Comparison of ENCODE assay signal across 8 cellular contexts in the genomic region with DNA sequence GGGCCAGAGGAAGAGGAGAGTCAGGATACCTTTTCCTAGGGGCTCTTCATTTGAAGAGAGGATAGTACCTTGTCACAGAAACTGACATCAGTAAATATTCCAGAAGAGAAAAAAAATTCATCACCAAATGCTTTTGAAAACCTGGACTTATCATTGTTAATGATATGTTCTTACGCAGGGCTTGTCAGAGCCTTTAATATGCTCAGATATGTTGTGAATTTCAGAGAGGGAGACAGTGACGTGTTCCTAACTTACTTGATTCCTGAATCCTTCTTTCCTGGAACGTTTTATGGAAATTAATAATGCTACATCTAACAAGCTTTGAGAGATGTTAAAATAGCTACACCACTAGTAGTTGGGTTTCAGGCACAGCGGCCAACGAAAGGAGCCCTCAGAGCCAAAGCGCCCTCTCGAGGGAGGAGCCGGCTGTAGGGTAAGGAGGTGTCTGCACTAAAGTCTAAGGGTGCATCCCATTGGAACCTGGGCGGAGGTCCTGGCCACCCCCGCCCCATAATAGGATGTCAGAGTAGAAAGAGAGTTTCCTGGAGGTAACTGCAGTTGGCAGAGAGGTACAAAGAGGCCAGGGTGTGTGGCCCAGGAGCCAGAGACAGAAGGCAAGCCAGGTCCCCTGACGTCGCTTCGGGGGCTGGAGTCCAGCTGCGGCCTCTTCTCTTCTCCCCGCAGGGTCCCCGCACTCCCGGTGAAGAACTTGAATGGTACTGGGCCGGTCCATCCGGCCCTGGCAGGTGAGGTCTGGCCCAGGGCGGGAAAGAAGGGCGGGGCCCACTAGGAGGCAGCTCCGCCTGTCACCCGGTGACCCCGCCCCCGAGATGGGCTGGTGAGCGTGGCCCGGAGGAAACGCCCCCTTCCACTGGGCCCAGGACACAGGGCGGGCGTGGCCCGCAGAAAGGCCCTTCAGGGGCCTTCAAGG. TPM values are rescaled to one million over a fixed set of nuclear protein-coding genes. Genes with fewer than 3 reads are reported as not detected.
DNase-seq lines count a peak whose midpoint lies in the region; ATAC-seq and TF ChIP-seq lines count a peak whose summit lies in the region.

No MANE protein-coding gene starts in this region.

- no peak overlapping the region for H2AK5ac ChIP-seq in neuronal stem cell (ENCODE audit: low read depth, low read length)

- H3K4me2 ChIP-seq in neuronal stem cell (ENCODE audit: insufficient read depth, low read length, poor library complexity, severe bottlenecking), result peak overlapping the region; percentile 78

- no peak overlapping the region for H3K27ac ChIP-seq in neuronal stem cell (replicated peaks; ENCODE audit: low read length)

- H3K79me1 ChIP-seq in neuronal stem cell (ENCODE audit: low read depth, low read length), result peaks cover 2% of the 10 kb centered on the region

- H3K4me3 ChIP-seq in GM12865 (ENCODE audit: low read depth, low read length) (no peak overlapping the region), MG63 (no peak overlapping the region), epithelial cell of proximal tubule (ENCODE audit: low read depth, low read length) (no peak overlapping the region), neuronal stem cell (ENCODE audit: low read length in 2 of 2) (no peak overlapping the region)

- peaks cover 3 to 7% of the 10 kb centered on the region in 2 donors for H3K4me1 ChIP-seq in neuronal stem cell (ENCODE audit: control insufficient read depth in 2 of 2, insufficient read depth in 1 of 2, low read depth in 1 of 2, low read length in 2 of 2)

- H2BK5ac ChIP-seq in neuronal stem cell (ENCODE audit: low read length), result no peak overlapping the region

- no peak overlapping the region for H4K91ac ChIP-seq in neuronal stem cell (ENCODE audit: low read depth, low read length, poor library complexity)

- peak; percentile 43 for DNase-seq in GM12865 (ENCODE audit: low read depth)
- DNase-seq in MG63, result peak; percentile 36
- no peak for DNase-seq in epithelial cell of proximal tubule (ENCODE audit: low read depth)
- peak; percentile 24 for DNase-seq in neuronal stem cell (ENCODE audit: low spot score)
- no peak for DNase-seq in NCI-H748 (lab: John Stamatoyannopoulos, UW; ENCODE audit: unreplicated experiment)
- DNase-seq in glomerular visceral epithelial cell (ENCODE audit: extremely low spot score), result no peak
- no peak for DNase-seq in SKM-1 (lab: John Stamatoyannopoulos, UW; ENCODE audit: unreplicated experiment)

- H2AFZ ChIP-seq in neuronal stem cell (ENCODE audit: low read length), result no peak overlapping the region

- no peak overlapping the region for H2BK15ac ChIP-seq in neuronal stem cell (ENCODE audit: low read length)

- H4K8ac ChIP-seq in neuronal stem cell (ENCODE audit: low read depth, low read length), result no peak overlapping the region

- H2BK120ac ChIP-seq in neuronal stem cell (ENCODE audit: low read depth, low read length), result no peak overlapping the region

- H3K18ac ChIP-seq in neuronal stem cell (ENCODE audit: low read length), result no peak overlapping the region

- no peaks in the 10 kb centered on the region for H3K36me3 ChIP-seq in MG63
- H3K36me3 ChIP-seq in neuronal stem cell (replicated peaks in 1 of 2; ENCODE audit: control insufficient read depth in 2 of 2, insufficient read depth in 2 of 2, low read length in 2 of 2), result no peaks in the 10 kb centered on the region

- no peak for ATAC-seq in GM18868 (IDR thresholded peaks at IDR 0.05; ENCODE audit: unreplicated experiment)

- peak; percentile 32 for TF ChIP-seq CTCF in GM12865 (IDR thresholded peaks at IDR 0.05; ENCODE audit: insufficient read depth, low read depth, low read length, missing control alignments)
- TF ChIP-seq CTCF in epithelial cell of proximal tubule (conservative IDR thresholded peaks at IDR 0.05; ENCODE audit: low read depth, low read length), result peak; percentile 40

- H3K9ac ChIP-seq in neuronal stem cell (ENCODE audit: low read depth, low read length, poor library complexity), result no peak overlapping the region

- no peak overlapping the region for H2BK12ac ChIP-seq in neuronal stem cell (ENCODE audit: low read length)

- H3K4ac ChIP-seq in neuronal stem cell (ENCODE audit: low read length), result no peak overlapping the region

- no peaks in the 10 kb centered on the region for H3K9me3 ChIP-seq in MG63
- H3K9me3 ChIP-seq in neuronal stem cell (replicated peaks in 1 of 2; ENCODE audit: control insufficient read depth in 2 of 2, insufficient read depth in 1 of 2, low read depth in 1 of 2, low read length in 2 of 2), result no peaks in the 10 kb centered on the region

- WGBS in neuronal stem cell (ENCODE audit: extremely low coverage in 2 of 2, insufficient read length in 2 of 2, insufficient replicate concordance in 1 of 2), 2 donors, result no CpG with 5 or more reads among the region's 31 CpGs

- H3K23ac ChIP-seq in neuronal stem cell (ENCODE audit: low read depth, low read length, poor library complexity), result no peak overlapping the region

- H3K27me3 ChIP-seq in MG63 (no peaks in the 10 kb centered on the region), neuronal stem cell (ENCODE audit: control insufficient read depth in 3 of 3, insufficient read depth in 3 of 3, low read depth in 1 of 3, low read length in 3 of 3) (peaks cover 0 to 12% (median 0%) of the 10 kb centered on the region in 3 experiments)

- no peak overlapping the region for H3K14ac ChIP-seq in neuronal stem cell (ENCODE audit: low read length)

RNA-seq across cellular contexts. Expression of a gene that starts 36.2 kb away (rescaled TPM):
- not detected in 2 replicates for total RNA-seq in MG63 (2014; rRNA removed; shearing (Covaris generic); ENCODE audit: low replicate concordance)
- not detected in 2 replicates for total RNA-seq in epithelial cell of proximal tubule
- 8.5 TPM for polyA plus RNA-seq in neuronal stem cell (2013, experiment 1 of 2)
- polyA plus RNA-seq in neuronal stem cell (2013, experiment 2 of 2), result 8.4 TPM

RNA-seq across cellular contexts. Expression of a gene that starts 42.8 kb away (rescaled TPM):
- total RNA-seq in MG63 (2014; rRNA removed; shearing (Covaris generic); ENCODE audit: low replicate concordance), result not detected in 2 replicates
- total RNA-seq in epithelial cell of proximal tubule, result 2.0 and 2.1 TPM in 2 replicates
- polyA plus RNA-seq in neuronal stem cell (2013, experiment 1 of 2), result 0.26 TPM
- 0.19 TPM for polyA plus RNA-seq in neuronal stem cell (2013, experiment 2 of 2)

RNA-seq across cellular contexts. Expression of a gene that starts 56.8 kb away (rescaled TPM):
- total RNA-seq in MG63 (2014; rRNA removed; shearing (Covaris generic); ENCODE audit: low replicate concordance), result not detected in 2 replicates
- total RNA-seq in epithelial cell of proximal tubule, result not detected in 2 replicates
- 0.22 TPM for polyA plus RNA-seq in neuronal stem cell (2013, experiment 1 of 2)
- polyA plus RNA-seq in neuronal stem cell (2013, experiment 2 of 2), result 0.19 TPM

Comparison
In these comparisons a context has a peak if more than half of its experiments do, and no peak if none do; other contexts are left out.
1. DNase-seq: peak in GM12865 (single experiment), MG63 (single experiment) and neuronal stem cell (single experiment); none in epithelial cell of proximal tubule (single experiment), NCI-H748 (single experiment), glomerular visceral epithelial cell (single experiment) and SKM-1 (single experiment).